Comparison of ENCODE assay signal across 8 cellular contexts in the genomic region with DNA sequence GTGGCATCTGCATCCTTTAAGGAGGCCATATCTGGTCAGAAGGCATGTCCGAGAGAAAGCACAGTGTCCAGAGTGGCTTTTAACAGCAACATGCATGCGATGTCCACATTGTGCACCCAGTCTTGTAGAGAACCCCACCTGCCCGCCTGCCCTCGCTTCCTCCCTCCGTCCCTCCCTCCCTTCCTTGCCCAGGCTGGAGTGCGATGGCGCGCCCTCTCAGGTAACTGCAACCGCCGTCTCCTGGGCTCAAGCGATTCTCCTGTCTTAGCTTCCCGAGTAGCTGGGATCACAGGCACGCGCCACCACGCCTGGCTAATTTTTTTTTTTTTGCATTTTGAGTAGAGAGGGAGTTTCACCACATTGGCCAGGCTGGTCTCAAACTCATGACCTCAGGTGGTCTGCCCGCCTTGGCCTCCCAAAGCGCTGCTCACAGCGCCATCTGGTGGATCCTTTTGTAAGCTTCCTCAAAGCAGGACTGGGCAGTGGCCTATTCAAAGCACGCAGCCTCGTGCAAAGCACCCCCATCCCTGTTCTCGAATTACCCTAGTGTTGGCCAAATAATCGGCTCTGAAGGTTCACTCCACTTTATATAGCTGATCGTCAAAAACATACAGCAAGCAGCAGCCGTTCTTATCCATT. TPM values are rescaled to one million over a fixed set of nuclear protein-coding genes. Genes with fewer than 3 reads are reported as not detected.
DNase-seq lines count a peak whose midpoint lies in the region; ATAC-seq and TF ChIP-seq lines count a peak whose summit lies in the region.

No MANE protein-coding gene starts in this region.

- H3K27ac ChIP-seq in ovary: no peak overlapping the region

- no peaks in the 10 kb centered on the region for H3K9me3 Mint-ChIP-seq in activated B cell treated with CpG ODN at 0.5 μM for 24 hours

- POLR2A ChIA-PET in activated B cell treated with CpG ODN at 0.5 μM for 24 hours (lab: Charles Lee): interaction anchor here (1.3 kb wide), 1 partner anchor 60 kb away, joined by 3 read pairs; the partner anchor contains the start of gene FUNDC2

- H3K4me3 ChIP-seq in H7 (ENCODE audit: insufficient read depth, low read depth, low read length) (no peak overlapping the region), epithelial cell of esophagus (ENCODE audit: low read length) (no peak overlapping the region), ovary (no peak overlapping the region)

- H3K36me3 ChIP-seq in H7 (replicated peaks; ENCODE audit: control insufficient read depth, insufficient read depth, low read length) (no peaks in the 10 kb centered on the region), ovary (no peaks in the 10 kb centered on the region)

- H3K27ac Mint-ChIP-seq in activated B cell treated with CpG ODN at 0.5 μM for 24 hours: no peak overlapping the region

- H3K27me3 Mint-ChIP-seq in activated B cell treated with CpG ODN at 0.5 μM for 24 hours: no peaks in the 10 kb centered on the region

- no peak for TF ChIP-seq EP300 in ovary (IDR thresholded peaks at IDR 0.05)

- WGBS in ovary, 3 donors: 72 to 74% (median 74%) methylated on average over 24 of the region's 24 CpGs

- no peaks in the 10 kb centered on the region for H3K27me3 ChIP-seq in H7 (ENCODE audit: control insufficient read depth, insufficient read depth, low read length)
- H3K27me3 ChIP-seq in ovary: no peaks in the 10 kb centered on the region

- TF ChIP-seq CTCF in AG09319 (IDR thresholded peaks at IDR 0.05; ENCODE audit: low read depth, low read length) (peak; percentile 44), activated B cell treated with CpG ODN at 0.5 μM for 24 hours (IDR thresholded peaks at IDR 0.05) (no peak), epithelial cell of esophagus (IDR thresholded peaks at IDR 0.05; ENCODE audit: insufficient read depth, low read depth, low read length, missing control alignments) (peak; percentile 50), ovary (IDR thresholded peaks at IDR 0.05) (peak in 2 of 3 donors; percentile 15 to 24)

- intact Hi-C loops in activated B cell treated with CpG ODN at 0.5 μM for 24 hours (cut with micrococcal nuclease): loop anchor here (1.0 kb wide), 2 partner anchors 105 to 168 kb away; no protein-coding TSS in a partner anchor
- intact Hi-C loops in ovary (cut with DNase I): no loop called here

- H3K4me1 Mint-ChIP-seq in activated B cell treated with CpG ODN at 0.5 μM for 24 hours: no peaks in the 10 kb centered on the region

- no peak overlapping the region for H3K4me3 Mint-ChIP-seq in activated B cell treated with CpG ODN at 0.5 μM for 24 hours

- CTCF ChIA-PET in activated B cell treated with CpG ODN at 0.5 μM for 24 hours (lab: Charles Lee): interaction anchor here (0.7 to 1.9 kb wide), 2 partner anchors 169 to 244 kb away, joined by 3 to 9 read pairs; no protein-coding TSS in a partner anchor

- no peaks in the 10 kb centered on the region for H3K9me3 ChIP-seq in ovary

- TF ChIP-seq POLR2A in ovary (IDR thresholded peaks at IDR 0.05): no peak

- no peaks in the 10 kb centered on the region for H3K4me1 ChIP-seq in ovary (ENCODE audit: insufficient read depth)

- H3K36me3 Mint-ChIP-seq in activated B cell treated with CpG ODN at 0.5 μM for 24 hours (ENCODE audit: low read depth): peaks cover 32% of the 10 kb centered on the region

- DNase-seq in AG09319 (ENCODE audit: extremely low read depth, low read depth) (no peak), H7 (peak; percentile 71), activated B cell treated with CpG ODN at 0.5 μM for 24 hours (no peak), epithelial cell of esophagus (ENCODE audit: low read depth) (peak; percentile 21), ovary (peak in 2 of 5 donors; percentile 29 to 46), NCI-H2107 (lab: John Stamatoyannopoulos, UW) (no peak)

- peak; percentile 61 for ATAC-seq in activated B cell treated with CpG ODN at 0.5 μM for 24 hours (ENCODE audit: low read depth)
- no peak for ATAC-seq in GM21825 (IDR thresholded peaks at IDR 0.05; ENCODE audit: unreplicated experiment)
- no peak for ATAC-seq in GM21619 (IDR thresholded peaks at IDR 0.05; ENCODE audit: unreplicated experiment)

RNA-seq across cellular contexts. Expression of gene BRCC3, which starts 15.0 kb away (rescaled TPM):
- total RNA-seq in H7 (2014; rRNA removed; shearing (Covaris generic)): 7.9 and 9.9 TPM in 2 replicates
- total RNA-seq in activated B cell treated with CpG ODN at 0.5 μM for 24 hours (20.1 and 21.1 TPM in 2 replicates), ovary (10 to 100 TPM in 5 of 7 donors, 1 to 10 TPM in 2; 4.3 to 15.1 (median 13.3) TPM)
- 10 to 100 TPM in 1 of 2 donors, 1 to 10 TPM in 1; 5.9 to 13.9 TPM for polyA plus RNA-seq in ovary

RNA-seq across cellular contexts. Expression of gene CMC4, which starts 15.4 kb away (rescaled TPM):
- 10.0 and 13.4 TPM in 2 replicates for total RNA-seq in H7 (2014; rRNA removed; shearing (Covaris generic))
- total RNA-seq in activated B cell treated with CpG ODN at 0.5 μM for 24 hours (4.7 and 5.3 TPM in 2 replicates), ovary (10 to 100 TPM in 3 of 7 donors, 1 to 10 TPM in 4; 7.1 to 34.1 (median 9.3) TPM)
- polyA plus RNA-seq in ovary: 10 to 100 TPM in 1 of 2 donors, 1 to 10 TPM in 1; 5.2 to 17.0 TPM

RNA-seq across cellular contexts. Expression of gene MTCP1, which starts 15.4 kb away (rescaled TPM):
- 5.9 and 9.3 TPM in 2 replicates for total RNA-seq in H7 (2014; rRNA removed; shearing (Covaris generic))
- 19.5 and 21.2 TPM in 2 replicates for total RNA-seq in activated B cell treated with CpG ODN at 0.5 μM for 24 hours
- total RNA-seq in ovary: 10 to 100 TPM in 4 of 7 donors, 1 to 10 TPM in 2, under 1 TPM in 1; 0.36 to 29.0 (median 27.3) TPM
- 10 to 100 TPM; 14.0 to 29.0 TPM for polyA plus RNA-seq in ovary

RNA-seq across cellular contexts. Expression of gene FUNDC2, which starts 59.7 kb away (rescaled TPM):
- 50.0 and 56.0 TPM in 2 replicates for total RNA-seq in H7 (2014; rRNA removed; shearing (Covaris generic))
- total RNA-seq in activated B cell treated with CpG ODN at 0.5 μM for 24 hours (62.0 and 67.6 TPM in 2 replicates), ovary (100 to 1,000 TPM; 133 to 179 (median 144) TPM)
- polyA plus RNA-seq in ovary: 100 to 1,000 TPM; 149 to 257 TPM

Comparison
In these comparisons a context has a peak if more than half of its experiments do, and no peak if none do; other contexts are left out.
1. DNase-seq: peak in H7 (single experiment) and epithelial cell of esophagus (single experiment); none in AG09319 (single experiment), activated B cell treated with CpG ODN at 0.5 μM for 24 hours (single experiment) and NCI-H2107 (single experiment).